In genomic region chr12:45314770-45315169, GRCh38 we compare ENCODE assay signal across 35 cellular contexts.
"Had no signal": no experiment of that assay in that cellular context is flagged by ENCODE, and none has a peak within 500 bp of the region (broad histone marks: within the 10 kb centered on the region; RNA-seq: fewer than 3 reads in every experiment).

No MANE protein-coding gene starts in this region.

- H3K4me3 ChIP-seq: coronary artery, dorsolateral prefrontal cortex, esophagus muscularis mucosa, gastrocnemius medialis had no signal

- H3K27ac ChIP-seq: brain microvascular endothelial cell, coronary artery, dorsolateral prefrontal cortex, esophagus muscularis mucosa, foreskin keratinocyte, WERI-Rb-1 had no signal

- FAIRE-seq: astrocyte, bronchial epithelial cell had no signal

- H3K9me3 ChIP-seq: esophagus muscularis mucosa, gastrocnemius medialis had no signal

- H3K9me3 Mint-ChIP-seq: central memory CD8-positive, alpha-beta T cell had no signal

- H3K4me3 Mint-ChIP-seq: activated B cell treated with CpG ODN at 0.5 μM for 24 hours; activated CD8-positive, alpha-beta T cell treated with anti-CD3 and anti-CD28 coated beads for 36 hours; activated naive CD8-positive, alpha-beta T cell; activated T-cell treated with anti-CD3 and anti-CD28 coated beads, Interleukin-2, amount 50 U/mL, for 4 hours; activated T-helper 17 cell treated with anti-CD3 and anti-CD28 coated beads, Interleukin-2, amount 50 U/mL, for 72 hours; central memory CD8-positive, alpha-beta T cell; dendritic cell treated with granulocyte-macrophage colony-stimulating factor and Interleukin-4, amounts not matched to agents 40 ng/mL and 50 ng/mL, for 4 days; endodermal cell; T-helper 17 cell; T-helper 2 cell treated with Interferon-gamma antibody and Interleukin-4, amounts not matched to agents 5 μg/mL and 100 μg/mL, for 36 hours had no signal

- H3K36me3 ChIP-seq: WERI-Rb-1 had no signal

- H3K4me1 Mint-ChIP-seq: activated B cell treated with CpG ODN at 0.5 μM for 24 hours, endodermal cell had no signal

- H3K27me3 Mint-ChIP-seq: activated B cell treated with CpG ODN at 0.5 μM for 24 hours; activated CD8-positive, alpha-beta T cell treated with anti-CD3 and anti-CD28 coated beads for 36 hours; activated naive CD8-positive, alpha-beta T cell; activated T-helper 17 cell treated with anti-CD3 and anti-CD28 coated beads, Interleukin-2, amount 50 U/mL, for 72 hours; central memory CD8-positive, alpha-beta T cell; dendritic cell treated with granulocyte-macrophage colony-stimulating factor and Interleukin-4, amounts not matched to agents 40 ng/mL and 50 ng/mL, for 4 days; T-helper 17 cell had no signal

- H3K27ac Mint-ChIP-seq: activated B cell treated with CpG ODN at 0.5 μM for 24 hours; activated CD8-positive, alpha-beta T cell treated with anti-CD3 and anti-CD28 coated beads for 36 hours; activated naive CD8-positive, alpha-beta T cell; activated T-helper 17 cell treated with anti-CD3 and anti-CD28 coated beads, Interleukin-2, amount 50 U/mL, for 72 hours; dendritic cell treated with granulocyte-macrophage colony-stimulating factor and Interleukin-4, amounts not matched to agents 40 ng/mL and 50 ng/mL, for 4 days; endodermal cell; T-helper 17 cell; T-helper 2 cell treated with Interferon-gamma antibody and Interleukin-4, amounts not matched to agents 5 μg/mL and 100 μg/mL, for 36 hours had no signal

- H3K27me3 ChIP-seq: brain microvascular endothelial cell, dorsolateral prefrontal cortex, esophagus muscularis mucosa, foreskin keratinocyte, gastrocnemius medialis had no signal

- DNase-seq: activated B cell treated with CpG ODN at 0.5 μM for 24 hours; activated CD4-positive, alpha-beta T cell treated with anti-CD3 and anti-CD28 coated beads for 48 hours; activated CD4-positive, alpha-beta T cell treated with anti-CD3 and anti-CD28 coated beads, Interleukin-2, amount 50 U/mL, for 1 hour; activated CD4-positive, alpha-beta T cell treated with anti-CD3 and anti-CD28 coated beads, Interleukin-2, amount 50 U/mL, for 48 hours; activated CD8-positive, alpha-beta memory T cell treated with anti-CD3 and anti-CD28 coated beads for 24 hours; activated CD8-positive, alpha-beta T cell treated with anti-CD3 and anti-CD28 coated beads for 36 hours; activated effector memory CD4-positive, alpha-beta T cell treated with Interleukin-2 at 50 U/mL for 16 hours; activated gamma-delta T cell treated with Interleukin-2 at 50 U/mL for 16 hours; activated naive CD4-positive, alpha-beta T cell treated with anti-CD3 and anti-CD28 coated beads, Interleukin-2, amount 50 U/mL, for 16 hours; activated naive CD4-positive, alpha-beta T cell treated with Interleukin-2 at 50 U/mL for 16 hours; activated T-cell treated with anti-CD3 and anti-CD28 coated beads, Interleukin-2, amount 50 U/mL, for 4 hours; amniotic stem cell; anterior cingulate cortex; brain microvascular endothelial cell; dorsolateral prefrontal cortex; effector memory CD4-positive, alpha-beta T cell; endodermal cell; erythroblast; foreskin keratinocyte; gastrocnemius medialis; glutamatergic neuron; T-helper 1 cell; T-helper 17 cell; T1000; WERI-Rb-1 had no signal

- ATAC-seq: activated CD4-positive, CD25-positive, alpha-beta regulatory T cell treated with anti-CD3 and anti-CD28 coated beads, Interleukin-2, amount 50 U/mL, for 24 hours; activated CD8-positive, alpha-beta T cell treated with anti-CD3 and anti-CD28 coated beads for 36 hours; activated T-cell treated with anti-CD3 and anti-CD28 coated beads, Interleukin-2, amount 50 U/mL, for 4 hours; activated T-helper 17 cell treated with anti-CD3 and anti-CD28 coated beads, Interleukin-2, amount 50 U/mL, for 72 hours; foreskin keratinocyte; gastrocnemius medialis; T-helper 17 cell had no signal

- H3K4me1 ChIP-seq: foreskin keratinocyte had no signal
